1 cellular context compared by ENCODE assay signal in the genomic region with DNA sequence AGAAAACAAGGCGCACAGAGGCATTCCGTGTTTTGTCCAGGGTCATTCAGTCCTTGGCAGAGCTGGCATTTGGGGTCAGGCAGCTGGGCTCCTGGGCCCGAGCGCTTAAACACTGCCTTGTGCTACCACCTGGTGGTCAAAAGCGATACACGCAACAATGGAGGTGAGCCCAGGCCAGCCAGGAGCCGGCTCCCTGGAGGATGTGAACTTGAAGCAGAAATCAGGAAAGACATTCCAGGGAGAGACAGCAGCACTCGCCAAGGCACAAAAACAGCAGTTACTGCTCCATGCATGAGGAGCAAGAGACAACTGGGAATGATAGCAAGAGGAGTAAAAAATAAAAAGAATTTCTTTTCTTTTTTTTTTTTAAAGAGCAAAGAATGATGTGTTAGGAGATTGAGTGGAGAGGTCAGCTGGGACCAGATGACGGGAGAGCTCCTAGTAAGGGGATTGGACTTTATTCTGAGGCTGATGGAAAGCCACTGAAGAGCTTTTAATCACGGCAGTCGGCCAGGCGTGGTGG.
A peak's percentile ranks its signal among the peaks of the same experiment; 100 is the strongest.
TF ChIP-seq lines count a peak whose summit lies in the region.

No MANE protein-coding gene starts in this region.

TF ChIP-seq in HepG2, 621 proteins besides CTCF, POLR2A, EP300 and RAD21 (continued from another document and continues in another):
- TF ChIP-seq, protein P1, sequence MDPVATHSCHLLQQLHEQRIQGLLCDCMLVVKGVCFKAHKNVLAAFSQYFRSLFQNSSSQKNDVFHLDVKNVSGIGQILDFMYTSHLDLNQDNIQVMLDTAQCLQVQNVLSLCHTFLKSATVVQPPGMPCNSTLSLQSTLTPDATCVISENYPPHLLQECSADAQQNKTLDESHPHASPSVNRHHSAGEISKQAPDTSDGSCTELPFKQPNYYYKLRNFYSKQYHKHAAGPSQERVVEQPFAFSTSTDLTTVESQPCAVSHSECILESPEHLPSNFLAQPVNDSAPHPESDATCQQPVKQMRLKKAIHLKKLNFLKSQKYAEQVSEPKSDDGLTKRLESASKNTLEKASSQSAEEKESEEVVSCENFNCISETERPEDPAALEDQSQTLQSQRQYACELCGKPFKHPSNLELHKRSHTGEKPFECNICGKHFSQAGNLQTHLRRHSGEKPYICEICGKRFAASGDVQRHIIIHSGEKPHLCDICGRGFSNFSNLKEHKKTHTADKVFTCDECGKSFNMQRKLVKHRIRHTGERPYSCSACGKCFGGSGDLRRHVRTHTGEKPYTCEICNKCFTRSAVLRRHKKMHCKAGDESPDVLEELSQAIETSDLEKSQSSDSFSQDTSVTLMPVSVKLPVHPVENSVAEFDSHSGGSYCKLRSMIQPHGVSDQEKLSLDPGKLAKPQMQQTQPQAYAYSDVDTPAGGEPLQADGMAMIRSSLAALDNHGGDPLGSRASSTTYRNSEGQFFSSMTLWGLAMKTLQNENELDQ (CRISPR knock-in tag; IDR thresholded peaks at IDR 0.05; ENCODE audit: borderline replicate concordance), result peak; percentile 80; the same call in 1 of the 2 replicates
- peak; percentile 59; the same call in 1 of the 2 replicates for TF ChIP-seq SMYD3 (CRISPR knock-in tag; IDR thresholded peaks at IDR 0.05)
- TF ChIP-seq KAT8 (CRISPR knock-in tag; IDR thresholded peaks at IDR 0.05), result peak; percentile 46; the same call in 1 of the 2 replicates
- TF ChIP-seq, protein P2, sequence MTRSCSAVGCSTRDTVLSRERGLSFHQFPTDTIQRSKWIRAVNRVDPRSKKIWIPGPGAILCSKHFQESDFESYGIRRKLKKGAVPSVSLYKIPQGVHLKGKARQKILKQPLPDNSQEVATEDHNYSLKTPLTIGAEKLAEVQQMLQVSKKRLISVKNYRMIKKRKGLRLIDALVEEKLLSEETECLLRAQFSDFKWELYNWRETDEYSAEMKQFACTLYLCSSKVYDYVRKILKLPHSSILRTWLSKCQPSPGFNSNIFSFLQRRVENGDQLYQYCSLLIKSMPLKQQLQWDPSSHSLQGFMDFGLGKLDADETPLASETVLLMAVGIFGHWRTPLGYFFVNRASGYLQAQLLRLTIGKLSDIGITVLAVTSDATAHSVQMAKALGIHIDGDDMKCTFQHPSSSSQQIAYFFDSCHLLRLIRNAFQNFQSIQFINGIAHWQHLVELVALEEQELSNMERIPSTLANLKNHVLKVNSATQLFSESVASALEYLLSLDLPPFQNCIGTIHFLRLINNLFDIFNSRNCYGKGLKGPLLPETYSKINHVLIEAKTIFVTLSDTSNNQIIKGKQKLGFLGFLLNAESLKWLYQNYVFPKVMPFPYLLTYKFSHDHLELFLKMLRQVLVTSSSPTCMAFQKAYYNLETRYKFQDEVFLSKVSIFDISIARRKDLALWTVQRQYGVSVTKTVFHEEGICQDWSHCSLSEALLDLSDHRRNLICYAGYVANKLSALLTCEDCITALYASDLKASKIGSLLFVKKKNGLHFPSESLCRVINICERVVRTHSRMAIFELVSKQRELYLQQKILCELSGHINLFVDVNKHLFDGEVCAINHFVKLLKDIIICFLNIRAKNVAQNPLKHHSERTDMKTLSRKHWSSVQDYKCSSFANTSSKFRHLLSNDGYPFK (CRISPR knock-in tag; IDR thresholded peaks at IDR 0.05; ENCODE audit: borderline replicate concordance), result peak; percentile 39; the same call in 1 of the 2 replicates
- no peak for TF ChIP-seq ZNF160 (CRISPR knock-in tag; IDR thresholded peaks at IDR 0.05)
- TF ChIP-seq ZNF460 (CRISPR knock-in tag; IDR thresholded peaks at IDR 0.05; ENCODE audit: borderline replicate concordance), result no peak
- TF ChIP-seq TAF1 (CRISPR knock-in tag; IDR thresholded peaks at IDR 0.05), result no peak
- 0 out of 2 replicates have a peak, but pooled peaks have one; percentile 29 for TF ChIP-seq SP140L (CRISPR knock-in tag; IDR thresholded peaks at IDR 0.05; ENCODE audit: borderline replicate concordance)
- peak; percentile 69; the same call in 1 of the 2 replicates for TF ChIP-seq ZBTB38 (CRISPR knock-in tag; IDR thresholded peaks at IDR 0.05)
- TF ChIP-seq ZFP36 (IDR thresholded peaks at IDR 0.05; ENCODE audit: borderline replicate concordance, low read depth, low read length, partially characterized antibody), result no peak
- TF ChIP-seq TOPORS (CRISPR knock-in tag; IDR thresholded peaks at IDR 0.05), result no peak
- no peak for TF ChIP-seq ZC3H13 (CRISPR knock-in tag; IDR thresholded peaks at IDR 0.05)
- TF ChIP-seq, protein P3, sequence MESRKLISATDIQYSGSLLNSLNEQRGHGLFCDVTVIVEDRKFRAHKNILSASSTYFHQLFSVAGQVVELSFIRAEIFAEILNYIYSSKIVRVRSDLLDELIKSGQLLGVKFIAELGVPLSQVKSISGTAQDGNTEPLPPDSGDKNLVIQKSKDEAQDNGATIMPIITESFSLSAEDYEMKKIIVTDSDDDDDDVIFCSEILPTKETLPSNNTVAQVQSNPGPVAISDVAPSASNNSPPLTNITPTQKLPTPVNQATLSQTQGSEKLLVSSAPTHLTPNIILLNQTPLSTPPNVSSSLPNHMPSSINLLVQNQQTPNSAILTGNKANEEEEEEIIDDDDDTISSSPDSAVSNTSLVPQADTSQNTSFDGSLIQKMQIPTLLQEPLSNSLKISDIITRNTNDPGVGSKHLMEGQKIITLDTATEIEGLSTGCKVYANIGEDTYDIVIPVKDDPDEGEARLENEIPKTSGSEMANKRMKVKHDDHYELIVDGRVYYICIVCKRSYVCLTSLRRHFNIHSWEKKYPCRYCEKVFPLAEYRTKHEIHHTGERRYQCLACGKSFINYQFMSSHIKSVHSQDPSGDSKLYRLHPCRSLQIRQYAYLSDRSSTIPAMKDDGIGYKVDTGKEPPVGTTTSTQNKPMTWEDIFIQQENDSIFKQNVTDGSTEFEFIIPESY (CRISPR knock-in tag; IDR thresholded peaks at IDR 0.05), result peak; percentile 55; the same call in 1 of the 2 replicates
- TF ChIP-seq DNMT1 (CRISPR knock-in tag; IDR thresholded peaks at IDR 0.05), result peak; percentile 79; the same call in 1 of the 2 replicates
- TF ChIP-seq, protein P4, sequence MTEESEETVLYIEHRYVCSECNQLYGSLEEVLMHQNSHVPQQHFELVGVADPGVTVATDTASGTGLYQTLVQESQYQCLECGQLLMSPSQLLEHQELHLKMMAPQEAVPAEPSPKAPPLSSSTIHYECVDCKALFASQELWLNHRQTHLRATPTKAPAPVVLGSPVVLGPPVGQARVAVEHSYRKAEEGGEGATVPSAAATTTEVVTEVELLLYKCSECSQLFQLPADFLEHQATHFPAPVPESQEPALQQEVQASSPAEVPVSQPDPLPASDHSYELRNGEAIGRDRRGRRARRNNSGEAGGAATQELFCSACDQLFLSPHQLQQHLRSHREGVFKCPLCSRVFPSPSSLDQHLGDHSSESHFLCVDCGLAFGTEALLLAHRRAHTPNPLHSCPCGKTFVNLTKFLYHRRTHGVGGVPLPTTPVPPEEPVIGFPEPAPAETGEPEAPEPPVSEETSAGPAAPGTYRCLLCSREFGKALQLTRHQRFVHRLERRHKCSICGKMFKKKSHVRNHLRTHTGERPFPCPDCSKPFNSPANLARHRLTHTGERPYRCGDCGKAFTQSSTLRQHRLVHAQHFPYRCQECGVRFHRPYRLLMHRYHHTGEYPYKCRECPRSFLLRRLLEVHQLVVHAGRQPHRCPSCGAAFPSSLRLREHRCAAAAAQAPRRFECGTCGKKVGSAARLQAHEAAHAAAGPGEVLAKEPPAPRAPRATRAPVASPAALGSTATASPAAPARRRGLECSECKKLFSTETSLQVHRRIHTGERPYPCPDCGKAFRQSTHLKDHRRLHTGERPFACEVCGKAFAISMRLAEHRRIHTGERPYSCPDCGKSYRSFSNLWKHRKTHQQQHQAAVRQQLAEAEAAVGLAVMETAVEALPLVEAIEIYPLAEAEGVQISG (CRISPR knock-in tag; IDR thresholded peaks at IDR 0.05), result peak; percentile 33; the same call in 1 of the 2 replicates
- 0 out of 2 replicates have a peak, but pooled peaks have one; percentile 51 for TF ChIP-seq ZNF12 (CRISPR knock-in tag; IDR thresholded peaks at IDR 0.05)
- no peak for TF ChIP-seq ZNF563 (CRISPR knock-in tag; IDR thresholded peaks at IDR 0.05)
- TF ChIP-seq ZNF773 (CRISPR knock-in tag; IDR thresholded peaks at IDR 0.05; ENCODE audit: borderline replicate concordance), result no peak
- TF ChIP-seq FOXA3 (CRISPR knock-in tag; IDR thresholded peaks at IDR 0.05), result peak; percentile 23; the same call in 1 of the 2 replicates
- TF ChIP-seq, protein P5, sequence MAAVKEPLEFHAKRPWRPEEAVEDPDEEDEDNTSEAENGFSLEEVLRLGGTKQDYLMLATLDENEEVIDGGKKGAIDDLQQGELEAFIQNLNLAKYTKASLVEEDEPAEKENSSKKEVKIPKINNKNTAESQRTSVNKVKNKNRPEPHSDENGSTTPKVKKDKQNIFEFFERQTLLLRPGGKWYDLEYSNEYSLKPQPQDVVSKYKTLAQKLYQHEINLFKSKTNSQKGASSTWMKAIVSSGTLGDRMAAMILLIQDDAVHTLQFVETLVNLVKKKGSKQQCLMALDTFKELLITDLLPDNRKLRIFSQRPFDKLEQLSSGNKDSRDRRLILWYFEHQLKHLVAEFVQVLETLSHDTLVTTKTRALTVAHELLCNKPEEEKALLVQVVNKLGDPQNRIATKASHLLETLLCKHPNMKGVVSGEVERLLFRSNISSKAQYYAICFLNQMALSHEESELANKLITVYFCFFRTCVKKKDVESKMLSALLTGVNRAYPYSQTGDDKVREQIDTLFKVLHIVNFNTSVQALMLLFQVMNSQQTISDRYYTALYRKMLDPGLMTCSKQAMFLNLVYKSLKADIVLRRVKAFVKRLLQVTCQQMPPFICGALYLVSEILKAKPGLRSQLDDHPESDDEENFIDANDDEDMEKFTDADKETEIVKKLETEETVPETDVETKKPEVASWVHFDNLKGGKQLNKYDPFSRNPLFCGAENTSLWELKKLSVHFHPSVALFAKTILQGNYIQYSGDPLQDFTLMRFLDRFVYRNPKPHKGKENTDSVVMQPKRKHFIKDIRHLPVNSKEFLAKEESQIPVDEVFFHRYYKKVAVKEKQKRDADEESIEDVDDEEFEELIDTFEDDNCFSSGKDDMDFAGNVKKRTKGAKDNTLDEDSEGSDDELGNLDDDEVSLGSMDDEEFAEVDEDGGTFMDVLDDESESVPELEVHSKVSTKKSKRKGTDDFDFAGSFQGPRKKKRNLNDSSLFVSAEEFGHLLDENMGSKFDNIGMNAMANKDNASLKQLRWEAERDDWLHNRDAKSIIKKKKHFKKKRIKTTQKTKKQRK (IDR thresholded peaks at IDR 0.05; ENCODE audit: low read length), result no peak
- no peak for TF ChIP-seq ZNF10 (CRISPR knock-in tag; IDR thresholded peaks at IDR 0.05; ENCODE audit: borderline replicate concordance, low read depth)
- no peak for TF ChIP-seq ZNF337 (CRISPR knock-in tag; IDR thresholded peaks at IDR 0.05; ENCODE audit: borderline replicate concordance, low read depth)
- TF ChIP-seq, protein P6, sequence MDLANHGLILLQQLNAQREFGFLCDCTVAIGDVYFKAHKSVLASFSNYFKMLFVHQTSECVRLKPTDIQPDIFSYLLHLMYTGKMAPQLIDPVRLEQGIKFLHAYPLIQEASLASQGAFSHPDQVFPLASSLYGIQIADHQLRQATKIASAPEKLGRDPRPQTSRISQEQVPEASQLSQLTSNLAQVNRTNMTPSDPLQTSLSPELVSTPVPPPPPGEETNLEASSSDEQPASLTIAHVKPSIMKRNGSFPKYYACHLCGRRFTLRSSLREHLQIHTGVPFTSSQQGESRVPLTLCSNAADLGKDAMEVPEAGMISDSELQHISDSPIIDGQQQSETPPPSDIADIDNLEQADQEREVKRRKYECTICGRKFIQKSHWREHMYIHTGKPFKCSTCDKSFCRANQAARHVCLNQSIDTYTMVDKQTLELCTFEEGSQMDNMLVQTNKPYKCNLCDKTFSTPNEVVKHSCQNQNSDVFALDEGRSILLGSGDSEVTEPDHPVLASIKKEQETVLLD (CRISPR knock-in tag; IDR thresholded peaks at IDR 0.05; ENCODE audit: low read depth), result no peak
- TF ChIP-seq, protein P7, sequence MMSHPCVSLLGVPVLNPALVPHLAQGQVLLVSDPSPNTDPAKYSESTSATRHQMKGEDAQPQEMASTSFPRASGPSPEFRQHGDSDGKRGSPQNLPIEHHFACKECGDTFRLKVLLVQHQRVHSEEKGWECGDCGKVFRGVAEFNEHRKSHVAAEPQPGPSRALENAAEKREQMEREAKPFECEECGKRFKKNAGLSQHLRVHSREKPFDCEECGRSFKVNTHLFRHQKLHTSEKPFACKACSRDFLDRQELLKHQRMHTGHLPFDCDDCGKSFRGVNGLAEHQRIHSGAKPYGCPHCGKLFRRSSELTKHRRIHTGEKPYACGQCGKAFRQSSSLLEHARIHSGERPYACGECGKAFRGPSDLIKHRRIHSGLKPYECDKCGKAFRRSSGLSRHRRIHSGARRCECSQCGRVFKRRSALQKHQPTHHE (CRISPR knock-in tag; IDR thresholded peaks at IDR 0.05; ENCODE audit: borderline replicate concordance), result no peak
- TF ChIP-seq DPF2 (CRISPR knock-in tag; IDR thresholded peaks at IDR 0.05; ENCODE audit: borderline replicate concordance, low read depth), result no peak
- no peak for TF ChIP-seq FOXA1 (IDR thresholded peaks at IDR 0.05)
- peak; percentile 30; the same call in 1 of the 2 replicates for TF ChIP-seq FOXA1 (CRISPR knock-in tag; IDR thresholded peaks at IDR 0.05)
- no peak for TF ChIP-seq ZNF224 (CRISPR knock-in tag; IDR thresholded peaks at IDR 0.05)
- TF ChIP-seq, protein P8, sequence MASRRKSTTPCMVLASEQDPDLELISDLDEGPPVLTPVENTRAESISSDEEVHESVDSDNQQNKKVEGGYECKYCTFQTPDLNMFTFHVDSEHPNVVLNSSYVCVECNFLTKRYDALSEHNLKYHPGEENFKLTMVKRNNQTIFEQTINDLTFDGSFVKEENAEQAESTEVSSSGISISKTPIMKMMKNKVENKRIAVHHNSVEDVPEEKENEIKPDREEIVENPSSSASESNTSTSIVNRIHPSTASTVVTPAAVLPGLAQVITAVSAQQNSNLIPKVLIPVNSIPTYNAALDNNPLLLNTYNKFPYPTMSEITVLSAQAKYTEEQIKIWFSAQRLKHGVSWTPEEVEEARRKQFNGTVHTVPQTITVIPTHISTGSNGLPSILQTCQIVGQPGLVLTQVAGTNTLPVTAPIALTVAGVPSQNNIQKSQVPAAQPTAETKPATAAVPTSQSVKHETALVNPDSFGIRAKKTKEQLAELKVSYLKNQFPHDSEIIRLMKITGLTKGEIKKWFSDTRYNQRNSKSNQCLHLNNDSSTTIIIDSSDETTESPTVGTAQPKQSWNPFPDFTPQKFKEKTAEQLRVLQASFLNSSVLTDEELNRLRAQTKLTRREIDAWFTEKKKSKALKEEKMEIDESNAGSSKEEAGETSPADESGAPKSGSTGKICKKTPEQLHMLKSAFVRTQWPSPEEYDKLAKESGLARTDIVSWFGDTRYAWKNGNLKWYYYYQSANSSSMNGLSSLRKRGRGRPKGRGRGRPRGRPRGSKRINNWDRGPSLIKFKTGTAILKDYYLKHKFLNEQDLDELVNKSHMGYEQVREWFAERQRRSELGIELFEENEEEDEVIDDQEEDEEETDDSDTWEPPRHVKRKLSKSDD (CRISPR knock-in tag; IDR thresholded peaks at IDR 0.05; ENCODE audit: low read depth), result no peak
- no peak for TF ChIP-seq ZZZ3 (CRISPR knock-in tag; IDR thresholded peaks at IDR 0.05; ENCODE audit: borderline replicate concordance)
- no peak for TF ChIP-seq MXI1 (IDR thresholded peaks at IDR 0.05; ENCODE audit: borderline replicate concordance, low read depth, low read length)
